12 cellular contexts compared by ENCODE assay signal in genomic region chr4:2082627-2083026, GRCh38. TPM values are rescaled to one million over a fixed set of nuclear protein-coding genes. Genes with fewer than 3 reads are reported as not detected.
DNase-seq lines count a peak whose midpoint lies in the region; ATAC-seq and TF ChIP-seq lines count a peak whose summit lies in the region.
"Had no signal": no experiment of that assay in that cellular context is flagged by ENCODE, and none has a peak within 500 bp of the region (broad histone marks: within the 10 kb centered on the region; RNA-seq: fewer than 3 reads in every experiment).

No MANE protein-coding gene starts in this region.

- H3K36me3 Mint-ChIP-seq in activated T-cell treated with anti-CD3 and anti-CD28 coated beads, Interleukin-2, amount 50 U/mL, for 4 hours (ENCODE audit: insufficient read depth) = no peaks in the 10 kb centered on the region
- H3K36me3 Mint-ChIP-seq in nephron (ENCODE audit: low read depth) = no peaks in the 10 kb centered on the region

- no peaks in the 10 kb centered on the region for H3K4me1 Mint-ChIP-seq in activated T-cell treated with anti-CD3 and anti-CD28 coated beads, Interleukin-2, amount 50 U/mL, for 4 hours (ENCODE audit: low read depth)
- H3K4me1 Mint-ChIP-seq in nephron = peaks cover 7% of the 10 kb centered on the region
- H3K4me1 Mint-ChIP-seq: CD8-positive, alpha-beta memory T cell had no signal

- H3K27ac ChIP-seq in WERI-Rb-1 = peak overlapping the region; percentile 22; the same call in 1 of the 2 replicates
- H3K27ac ChIP-seq: HL-60 had no signal

- H3K27me3 Mint-ChIP-seq in activated T-cell treated with anti-CD3 and anti-CD28 coated beads, Interleukin-2, amount 50 U/mL, for 4 hours (ENCODE audit: low read depth) = no peaks in the 10 kb centered on the region
- H3K27me3 Mint-ChIP-seq in nephron (ENCODE audit: low read depth) = no peaks in the 10 kb centered on the region

- peak; percentile 2 for DNase-seq in activated T-cell treated with anti-CD3 and anti-CD28 coated beads, Interleukin-2, amount 50 U/mL, for 48 hours
- DNase-seq in activated T-cell treated with anti-CD3 and anti-CD28 coated beads, Interleukin-2, amount 50 U/mL, for 4 hours = no peak
- DNase-seq in WERI-Rb-1 (peak; percentile 6), ureter (ENCODE audit: low spot score) (peak; percentile 14), Ammon's horn (ENCODE audit: low spot score) (no peak)
- no peak for DNase-seq in stimulated activated CD4-positive, alpha-beta T cell treated with anti-CD3 and anti-CD28 coated beads, Interleukin-4, amount 100 ng/mL, for 4 hours
- DNase-seq: BE2C; Caco-2; CD8-positive, alpha-beta memory T cell; HCEC 1CT had no signal

- TF ChIP-seq CTCF in WERI-Rb-1 (IDR thresholded peaks at IDR 0.05; ENCODE audit: low read depth, low read length) (no peak), nephron (IDR thresholded peaks at IDR 0.05; ENCODE audit: unreplicated experiment in 3 of 3) (no peak)

- H3K9me3 Mint-ChIP-seq in activated T-cell treated with anti-CD3 and anti-CD28 coated beads, Interleukin-2, amount 50 U/mL, for 4 hours = no peaks in the 10 kb centered on the region
- no peaks in the 10 kb centered on the region for H3K9me3 Mint-ChIP-seq in nephron

- no peak for ATAC-seq in activated T-cell treated with anti-CD3 and anti-CD28 coated beads, Interleukin-2, amount 50 U/mL, for 4 hours

- no peak overlapping the region for H3K4me3 Mint-ChIP-seq in activated T-cell treated with anti-CD3 and anti-CD28 coated beads, Interleukin-2, amount 50 U/mL, for 4 hours
- no peak overlapping the region for H3K4me3 Mint-ChIP-seq in nephron
- H3K4me3 Mint-ChIP-seq: CD8-positive, alpha-beta memory T cell had no signal

- H3K27me3 ChIP-seq in WERI-Rb-1 (ENCODE audit: insufficient read depth, low read depth, severe bottlenecking) = no peaks in the 10 kb centered on the region
- H3K27me3 ChIP-seq: BE2C had no signal

- H3K36me3 ChIP-seq in WERI-Rb-1 = no peaks in the 10 kb centered on the region
- H3K36me3 ChIP-seq: BE2C had no signal

- peak overlapping the region; percentile 2 to 77 (median 48) for H3K27ac Mint-ChIP-seq in nephron

- H3K9me3 ChIP-seq in WERI-Rb-1 (ENCODE audit: severe bottlenecking) = peaks cover 2% of the 10 kb centered on the region
- H3K9me3 ChIP-seq: BE2C, Caco-2 had no signal

- H3K4me3 ChIP-seq in WERI-Rb-1 (ENCODE audit: low read depth, low read length) = no peak overlapping the region

RNA-seq across cellular contexts. Expression of gene NAT8L, which starts 23.5 kb away (rescaled TPM):
- total RNA-seq in activated T-cell treated with anti-CD3 and anti-CD28 coated beads, Interleukin-2, amount 50 U/mL, for 4 hours = 1 to 10 TPM in 1 of 3 donors, under 1 TPM in 2; 0.71 to 1.2 (median 0.82) TPM
- 0.16 TPM for total RNA-seq in ureter

Comparison
In these comparisons a context has a peak if more than half of its experiments do, and no peak if none do; other contexts are left out.
1. DNase-seq: peak in activated T-cell treated with anti-CD3 and anti-CD28 coated beads, Interleukin-2, amount 50 U/mL, for 48 hours (2 of 2), WERI-Rb-1 (single experiment) and ureter (single experiment); none in activated T-cell treated with anti-CD3 and anti-CD28 coated beads, Interleukin-2, amount 50 U/mL, for 4 hours (single experiment), stimulated activated CD4-positive, alpha-beta T cell treated with anti-CD3 and anti-CD28 coated beads, Interleukin-4, amount 100 ng/mL, for 4 hours (0 of 2) and Ammon's horn (single experiment).